Comparison of ENCODE assay signal across 34 cellular contexts in the genomic region with DNA sequence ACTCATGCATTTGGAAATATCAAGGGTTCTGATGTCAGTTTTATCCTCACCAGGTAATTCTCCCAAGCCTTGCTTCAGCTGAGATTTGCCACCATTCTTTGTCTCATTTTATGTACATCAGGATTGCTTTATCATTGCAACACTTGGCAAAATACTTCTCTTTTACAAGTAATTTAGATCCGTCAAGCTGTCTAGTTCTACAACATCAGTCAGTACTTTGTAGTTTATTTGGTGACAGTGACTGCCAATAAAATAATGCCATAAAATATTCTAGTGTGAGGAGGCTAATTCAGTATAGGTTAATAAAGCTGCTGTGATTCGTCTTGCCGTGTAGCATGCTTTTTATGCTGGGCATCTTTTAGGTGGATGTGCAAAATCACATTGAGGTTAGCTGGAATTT.
"Had no signal": no experiment of that assay in that cellular context is flagged by ENCODE, and none has a peak within 500 bp of the region (broad histone marks: within the 10 kb centered on the region; RNA-seq: fewer than 3 reads in every experiment).

No MANE protein-coding gene starts in this region.

- DNase-seq: activated effector memory CD4-positive, alpha-beta T cell treated with anti-CD3 and anti-CD28 coated beads, Interleukin-2, amount 50 U/mL, for 16 hours; activated effector memory CD4-positive, alpha-beta T cell treated with Interleukin-2 at 50 U/mL for 16 hours; activated gamma-delta T cell; activated gamma-delta T cell treated with Interleukin-2 at 50 U/mL for 16 hours; activated naive CD4-positive, alpha-beta T cell; activated naive CD4-positive, alpha-beta T cell treated with anti-CD3 and anti-CD28 coated beads for 36 hours; activated naive CD4-positive, alpha-beta T cell treated with anti-CD3 and anti-CD28 coated beads, Interleukin-2, amount 10 ng/mL, durations not matched to agents 7 days and 5 days; activated naive CD4-positive, alpha-beta T cell treated with anti-CD3 and anti-CD28 coated beads, Interleukin-2, amount 50 U/mL, for 16 hours; activated naive CD4-positive, alpha-beta T cell treated with Interleukin-2 at 50 U/mL for 16 hours; activated naive CD8-positive, alpha-beta T cell treated with anti-CD3 and anti-CD28 coated beads for 36 hours; activated naive CD8-positive, alpha-beta T cell treated with anti-CD3 and anti-CD28 coated beads, Interleukin-2, amount 10 ng/mL, durations not matched to agents 7 days and 5 days; activated naive CD8-positive, alpha-beta T cell treated with anti-CD3 and anti-CD28 coated beads, Interleukin-2, amount 50 U/mL, for 24 hours; activated T-cell treated with anti-CD3 and anti-CD28 coated beads, Interleukin-2, amount 50 U/mL, for 1 hour; activated T-cell treated with anti-CD3 and anti-CD28 coated beads, Interleukin-2, amount 50 U/mL, for 24 hours; activated T-cell treated with anti-CD3 and anti-CD28 coated beads, Interleukin-2, amount 50 U/mL, for 4 hours; activated T-cell treated with anti-CD3 and anti-CD28 coated beads, Interleukin-2, amount 50 U/mL, for 48 hours; activated T-cell treated with anti-CD3 and anti-CD28 coated beads, Interleukin-2, amount 50 U/mL, for 72 hours; adrenal gland; amniotic stem cell; amygdala; anterior cingulate cortex; aorta; body of pancreas; brain microvascular endothelial cell; caudate nucleus; central memory CD4-positive, alpha-beta T cell; cerebellar nuclear complex had no signal

- H3K4me3 ChIP-seq: adrenal gland, ascending aorta, body of pancreas, breast epithelium, cardiac muscle cell had no signal

- H3K27ac ChIP-seq: adrenal gland, ascending aorta, body of pancreas, brain microvascular endothelial cell, breast epithelium, cardiac muscle cell had no signal

- ATAC-seq: activated naive CD4-positive, alpha-beta T cell treated with anti-CD3 and anti-CD28 coated beads, Interleukin-2, amount 50 U/mL, for 72 hours; activated naive CD8-positive, alpha-beta T cell treated with anti-CD3 and anti-CD28 coated beads, Interleukin-2, amount 50 U/mL, for 24 hours; activated T-cell treated with anti-CD3 and anti-CD28 coated beads, Interleukin-2, amount 50 U/mL, for 4 hours; activated T-cell treated with anti-CD3 and anti-CD28 coated beads, Interleukin-2, amount 50 U/mL, for 72 hours; activated T-helper 17 cell treated with anti-CD3 and anti-CD28 coated beads, Interleukin-2, amount 50 U/mL, for 72 hours; body of pancreas had no signal

- H3K27me3 ChIP-seq: adrenal gland, ascending aorta, body of pancreas, brain microvascular endothelial cell, breast epithelium, cardiac muscle cell had no signal

- FAIRE-seq: astrocyte, bronchial epithelial cell had no signal

- H3K4me1 ChIP-seq: adrenal gland, ascending aorta, body of pancreas, breast epithelium had no signal

- H3K36me3 ChIP-seq: adrenal gland, ascending aorta, brain microvascular endothelial cell, breast epithelium, cardiac muscle cell had no signal

- H3K9me3 ChIP-seq: ascending aorta, body of pancreas, breast epithelium had no signal
